8 cellular contexts compared by ENCODE assay signal in genomic region chr10:16923726-16924125, GRCh38.
"Had no signal": no experiment of that assay in that cellular context is flagged by ENCODE, and none has a peak within 500 bp of the region (broad histone marks: within the 10 kb centered on the region; RNA-seq: fewer than 3 reads in every experiment).

No MANE protein-coding gene starts in this region.

- H3K27ac ChIP-seq: GM23248, HL-60 had no signal

- H3K4me3 ChIP-seq: GM23248, HAP-1 had no signal

- H3K9ac ChIP-seq: GM23248 had no signal

- H3K9me3 ChIP-seq: HAP-1 had no signal

- ATAC-seq: HCT116, HepG2 had no signal

- DNase-seq: GM23248, GOT3, H7, HFFc6 had no signal

- H2AFZ ChIP-seq: GM23248 had no signal

- H3K36me3 ChIP-seq: HAP-1 had no signal

- H3K4me1 ChIP-seq: HAP-1 had no signal
